Comparison of ENCODE assay signal across 28 cellular contexts in the genomic region with DNA sequence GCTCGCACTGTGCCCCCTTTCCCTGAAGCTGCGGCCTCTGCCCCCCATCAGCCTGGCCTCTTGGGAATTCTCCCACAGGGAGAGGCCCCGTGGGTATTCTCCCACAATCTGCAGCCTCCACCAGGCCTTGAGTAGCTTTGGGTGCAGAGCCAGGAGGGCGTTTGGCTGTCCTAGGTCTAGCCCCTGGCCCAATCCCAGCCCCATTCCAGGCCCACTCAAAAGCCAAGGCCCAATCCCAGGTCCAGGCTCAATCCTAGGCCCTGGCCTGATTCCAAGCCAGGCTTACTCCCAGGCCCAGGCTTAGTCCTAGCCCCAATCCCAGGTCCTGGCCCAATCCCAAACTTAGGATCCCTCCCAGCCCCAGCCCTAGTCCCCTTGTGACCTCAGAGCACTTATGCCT.
"Had no signal": no experiment of that assay in that cellular context is flagged by ENCODE, and none has a peak within 500 bp of the region (broad histone marks: within the 10 kb centered on the region; RNA-seq: fewer than 3 reads in every experiment).

No MANE protein-coding gene starts in this region.

- H3K9me3 ChIP-seq: ovary, psoas muscle, right lobe of liver, stomach, thoracic aorta, thyroid gland, upper lobe of left lung, vagina had no signal

- DNase-seq: naive thymus-derived CD8-positive, alpha-beta T cell; nephron progenitor cell; occipital lobe; ovary; posterior cingulate gyrus; psoas muscle; right cardiac atrium; right lobe of liver; sigmoid colon; small intestine; stimulated activated CD4-positive, alpha-beta T cell treated with anti-CD3 and anti-CD28 coated beads, Interleukin-15, amount 100 ng/mL, for 24 hours; stimulated activated CD4-positive, alpha-beta T cell treated with anti-CD3 and anti-CD28 coated beads, Interleukin-2, amount 100 ng/mL, for 24 hours; stimulated activated CD4-positive, alpha-beta T cell treated with anti-CD3 and anti-CD28 coated beads, Interleukin-2, amount 100 ng/mL, for 48 hours; stimulated activated CD4-positive, alpha-beta T cell treated with anti-CD3 and anti-CD28 coated beads, Interleukin-4, amount 100 ng/mL, for 24 hours; stimulated activated naive B cell treated with anti-CD40 and anti-IgM and Interleukin-4, amounts not matched to agents 10 μg/mL and 1 μg/mL and 100 μg/mL, for 72 hours; stimulated activated naive CD4-positive, alpha-beta T cell treated with Interleukin-2 at 50 U/mL for 16 hours; stomach; thyroid gland; trophoblast cell had no signal

- H3K27me3 Mint-ChIP-seq: progenitor cell of endocrine pancreas had no signal

- H3K27me3 ChIP-seq: ovary, right lobe of liver, sigmoid colon, thyroid gland, tibial nerve, upper lobe of left lung, vagina had no signal

- H3K9me3 Mint-ChIP-seq: naive thymus-derived CD8-positive, alpha-beta T cell; natural killer cell treated with Interleukin-12 subunit alpha and Interleukin-12 subunit beta and Interleukin-15 and Interleukin-18, amount 100 ng/mL, for 72 hours; neural crest cell; stimulated activated naive B cell treated with anti-CD40 and anti-IgM and Interleukin-4, amounts not matched to agents 10 μg/mL and 1 μg/mL and 100 μg/mL, for 72 hours; stimulated activated naive CD8-positive, alpha-beta T cell treated with anti-CD3 and anti-CD28 coated beads, Interleukin-15, Interleukin-2, amounts not matched to agents 100 ng/mL and 50 ng/mL, for 24 hours had no signal

- H3K4me3 ChIP-seq: ovary, psoas muscle, right lobe of liver, sigmoid colon, stomach, thoracic aorta, thyroid gland, tibial nerve, upper lobe of left lung, vagina had no signal

- H3K27ac ChIP-seq: ovary, parathyroid adenoma, psoas muscle, right lobe of liver, sigmoid colon, stomach, thoracic aorta, thyroid gland, tibial nerve, upper lobe of left lung, vagina had no signal

- H3K36me3 Mint-ChIP-seq: naive thymus-derived CD8-positive, alpha-beta T cell; natural killer cell treated with Interleukin-12 subunit alpha and Interleukin-12 subunit beta and Interleukin-15 and Interleukin-18, amount 100 ng/mL, for 72 hours; stimulated activated naive B cell treated with anti-CD40 and anti-IgM and Interleukin-4, amounts not matched to agents 10 μg/mL and 1 μg/mL and 100 μg/mL, for 72 hours had no signal

- H3K9ac ChIP-seq: parathyroid adenoma had no signal

- H3K4me3 Mint-ChIP-seq: naive thymus-derived CD8-positive, alpha-beta T cell; natural killer cell treated with Interleukin-12 subunit alpha and Interleukin-12 subunit beta and Interleukin-15 and Interleukin-18, amount 100 ng/mL, for 72 hours; nephron progenitor cell; neural crest cell; stimulated activated naive B cell treated with anti-CD40 and anti-IgM and Interleukin-4, amounts not matched to agents 10 μg/mL and 1 μg/mL and 100 μg/mL, for 72 hours; stimulated activated naive CD8-positive, alpha-beta T cell treated with anti-CD3 and anti-CD28 coated beads, Interleukin-15, Interleukin-2, amounts not matched to agents 100 ng/mL and 50 ng/mL, for 24 hours had no signal

- H3K4me1 Mint-ChIP-seq: naive thymus-derived CD8-positive, alpha-beta T cell; nephron progenitor cell; neural crest cell; stimulated activated naive B cell treated with anti-CD40 and anti-IgM and Interleukin-4, amounts not matched to agents 10 μg/mL and 1 μg/mL and 100 μg/mL, for 72 hours had no signal

- H3K4me1 ChIP-seq: parathyroid adenoma, psoas muscle, right lobe of liver, sigmoid colon, stomach, thyroid gland, tibial nerve, upper lobe of left lung, vagina had no signal

- H2AFZ ChIP-seq: parathyroid adenoma had no signal

- ATAC-seq: naive thymus-derived CD8-positive, alpha-beta T cell; psoas muscle; right cardiac atrium; right lobe of liver; stimulated activated naive B cell treated with anti-CD40 and anti-IgM and Interleukin-4, amounts not matched to agents 10 μg/mL and 1 μg/mL and 100 μg/mL, for 72 hours had no signal

- H3K36me3 ChIP-seq: ovary, right lobe of liver, sigmoid colon, stomach, thoracic aorta, thyroid gland, tibial nerve, upper lobe of left lung, vagina had no signal

- H3K27ac Mint-ChIP-seq: naive thymus-derived CD8-positive, alpha-beta T cell; natural killer cell treated with Interleukin-12 subunit alpha and Interleukin-12 subunit beta and Interleukin-15 and Interleukin-18, amount 100 ng/mL, for 72 hours; nephron progenitor cell; progenitor cell of endocrine pancreas; stimulated activated naive B cell treated with anti-CD40 and anti-IgM and Interleukin-4, amounts not matched to agents 10 μg/mL and 1 μg/mL and 100 μg/mL, for 72 hours; stimulated activated naive CD8-positive, alpha-beta T cell treated with anti-CD3 and anti-CD28 coated beads, Interleukin-15, Interleukin-2, amounts not matched to agents 100 ng/mL and 50 ng/mL, for 24 hours had no signal

- H3K79me2 ChIP-seq: parathyroid adenoma had no signal
